23 cellular contexts compared by ENCODE assay signal in the genomic region with DNA sequence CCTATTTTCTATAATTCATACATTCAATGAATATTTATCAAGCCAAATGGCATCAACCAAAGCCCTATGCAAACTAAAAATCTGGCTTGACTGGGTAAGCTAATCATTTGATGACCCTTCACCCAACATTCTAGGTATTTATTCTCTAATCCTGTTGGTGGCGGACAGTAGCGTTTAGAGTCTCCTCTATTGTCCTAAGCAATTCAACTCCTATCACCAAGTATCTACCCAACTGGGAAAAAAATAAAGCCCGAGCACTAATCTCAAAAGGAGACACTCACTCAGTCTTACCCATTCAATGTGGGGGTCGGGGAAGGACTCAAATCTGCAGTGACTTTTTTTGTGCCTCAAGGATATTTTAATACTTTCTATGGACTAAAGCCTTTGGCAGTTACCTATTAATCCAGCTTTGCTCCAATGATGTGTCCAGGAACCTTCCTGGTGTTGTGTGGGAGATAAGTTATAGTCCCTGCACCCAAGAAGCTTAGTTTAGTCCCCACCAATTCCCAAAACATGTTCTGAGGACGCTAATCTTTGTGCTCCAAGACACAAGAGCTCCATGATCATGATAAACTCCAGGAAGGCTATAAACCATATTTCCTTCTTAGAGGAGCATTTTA. TPM values are rescaled to one million over a fixed set of nuclear protein-coding genes. Genes with fewer than 3 reads are reported as not detected.
DNase-seq lines count a peak whose midpoint lies in the region; ATAC-seq and TF ChIP-seq lines count a peak whose summit lies in the region.
"Had no signal": no experiment of that assay in that cellular context is flagged by ENCODE, and none has a peak within 500 bp of the region (broad histone marks: within the 10 kb centered on the region; RNA-seq: fewer than 3 reads in every experiment).

No MANE protein-coding gene starts in this region.

- H3K9me3 Mint-ChIP-seq in stimulated activated naive B cell treated with anti-CD40 and anti-IgM and Interleukin-4, amounts not matched to agents 10 μg/mL and 1 μg/mL and 100 μg/mL, for 72 hours = no peaks in the 10 kb centered on the region
- H3K9me3 Mint-ChIP-seq: CD4-positive, CD25-positive, alpha-beta regulatory T cell; WTC11 had no signal

- no peak overlapping the region for H2BK120ac ChIP-seq in mesenchymal stem cell (ENCODE audit: low read depth, low read length)

- peak overlapping the region in 1 of 2 experiments; percentile 28 for H3K4ac ChIP-seq in mesenchymal stem cell (ENCODE audit: low read depth in 1 of 2, low read length in 2 of 2)

- no peak overlapping the region for H3K23ac ChIP-seq in mesenchymal stem cell (ENCODE audit: low read length in 2 of 2)

- H3K79me1 ChIP-seq in mesenchymal stem cell (replicated peaks; ENCODE audit: low read length, poor library complexity, severe bottlenecking) = peaks cover 2% of the 10 kb centered on the region

- H3K27ac ChIP-seq in GM23248 (peak overlapping the region; percentile 94), OCI-LY1 (ENCODE audit: low read depth, low read length, poor library complexity, severe bottlenecking) (peak overlapping the region; percentile 96), mesenchymal stem cell (ENCODE audit: low read length, poor library complexity, severe bottlenecking) (no peak overlapping the region)
- H3K27ac ChIP-seq: colonic mucosa, left lung had no signal

- H3F3A ChIP-seq in GM23248 (ENCODE audit: insufficient read depth) = peaks cover 72% of the 10 kb centered on the region
- H3F3A ChIP-seq in OCI-LY1 (ENCODE audit: insufficient read depth, low read length) = 0 out of 2 replicates have a peak, but pooled peaks cover 5% of the 10 kb centered on the region

- no peak for TF ChIP-seq CTCF in OCI-LY1 (IDR thresholded peaks at IDR 0.05; ENCODE audit: low read length)

- H2BK5ac ChIP-seq in mesenchymal stem cell (ENCODE audit: low read depth, low read length, poor library complexity, severe bottlenecking) = no peak overlapping the region

- peak overlapping the region in 1 of 2 experiments; percentile 34 for H3K18ac ChIP-seq in mesenchymal stem cell (ENCODE audit: low read depth in 1 of 2, low read length in 2 of 2)

- H3K4me3 ChIP-seq in GM23248 (no peak overlapping the region), OCI-LY1 (ENCODE audit: low read depth, low read length, poor library complexity, severe bottlenecking) (no peak overlapping the region), mesenchymal stem cell (ENCODE audit: insufficient read depth in 1 of 2, low read depth in 1 of 2, low read length in 2 of 2) (no peak overlapping the region)
- H3K4me3 ChIP-seq: colonic mucosa, gastrocnemius medialis, left lung had no signal

- no peak overlapping the region for H3K14ac ChIP-seq in mesenchymal stem cell (ENCODE audit: low read length in 2 of 2)

- H3K4me2 ChIP-seq in GM23248 (ENCODE audit: unreplicated experiment) (no peak overlapping the region), OCI-LY1 (ENCODE audit: low read length) (peak overlapping the region; percentile 25; the same call in 1 of the 2 replicates), mesenchymal stem cell (ENCODE audit: low read length, poor library complexity, severe bottlenecking) (no peak overlapping the region)

- 78 to 85% methylated on average over 5 of the region's 5 CpGs for WGBS in GM23248 (ENCODE audit: low coverage in 1 of 2, low lambda C conversion rate in 2 of 2, missing lambda C conversion rate in 2 of 2), 2 experiments
- 84% methylated on average over 5 of the region's 5 CpGs for WGBS in mesenchymal stem cell

- H4K20me1 ChIP-seq in GM23248 (ENCODE audit: insufficient read depth) (no peaks in the 10 kb centered on the region), OCI-LY1 (ENCODE audit: insufficient read depth, low read length) (no peaks in the 10 kb centered on the region)

- peak overlapping the region; percentile 80 for H2AK5ac ChIP-seq in mesenchymal stem cell (ENCODE audit: low read length, severe bottlenecking)

- H2BK12ac ChIP-seq in mesenchymal stem cell (ENCODE audit: low read length in 2 of 2) = no peak overlapping the region

- DNase-seq in GM23248 = no peak
- no peak for DNase-seq in mesenchymal stem cell
- DNase-seq in stimulated activated naive B cell treated with anti-CD40 and anti-IgM and Interleukin-4, amounts not matched to agents 10 μg/mL and 1 μg/mL and 100 μg/mL, for 72 hours = no peak
- no peak for DNase-seq in hepatic stellate cell (ENCODE audit: low spot score)
- DNase-seq in activated CD4-positive, CD25-positive, alpha-beta regulatory T cell (lab: John Stamatoyannopoulos, UW) = no peak
- DNase-seq: activated CD8-positive, alpha-beta memory T cell treated with anti-CD3 and anti-CD28 coated beads, Interleukin-2, amount 50 U/mL, for 4 hours; activated naive CD4-positive, alpha-beta T cell treated with anti-CD3 and anti-CD28 coated beads, Interleukin-2, amount 50 U/mL, for 16 hours; amygdala; CD4-positive, CD25-positive, alpha-beta regulatory T cell; colonic mucosa; DMS153; effector memory CD4-positive, alpha-beta T cell; gastrocnemius medialis; GDM1; GOT3; hippocampal formation; left lung; NCI-H2227 treated with DMSO at 0.1 percent for 48 hours; NCI-H69; T-helper 9 cell had no signal

- H3K4me1 ChIP-seq in GM23248 (ENCODE audit: insufficient read depth) = peaks cover 78% of the 10 kb centered on the region
- H3K4me1 ChIP-seq in OCI-LY1 (ENCODE audit: insufficient read depth, low read length, severe bottlenecking) = peaks cover 99% of the 10 kb centered on the region
- peaks cover 24% of the 10 kb centered on the region for H3K4me1 ChIP-seq in mesenchymal stem cell (ENCODE audit: control insufficient read depth, insufficient read depth, low read depth, low read length)

- no peaks in the 10 kb centered on the region for H3K9me2 ChIP-seq in GM23248 (ENCODE audit: insufficient read depth)
- H3K9me2 ChIP-seq in OCI-LY1 (ENCODE audit: low read depth, low read length) = no peaks in the 10 kb centered on the region

- H2BK15ac ChIP-seq in mesenchymal stem cell (ENCODE audit: low read depth, poor library complexity, severe bottlenecking) = no peak overlapping the region

- ATAC-seq in stimulated activated naive B cell treated with anti-CD40 and anti-IgM and Interleukin-4, amounts not matched to agents 10 μg/mL and 1 μg/mL and 100 μg/mL, for 72 hours (replicated peaks) = no peak
- ATAC-seq in GM21786 (IDR thresholded peaks at IDR 0.05; ENCODE audit: unreplicated experiment) = no peak
- ATAC-seq: gastrocnemius medialis, left lung, WTC11 had no signal

- H3K9ac ChIP-seq in GM23248 (no peak overlapping the region), OCI-LY1 (ENCODE audit: low read length) (no peak overlapping the region; the same call in 1 of the 2 replicates), mesenchymal stem cell (ENCODE audit: low read length) (peak overlapping the region; percentile 55)

- H3K79me2 ChIP-seq in GM23248 (ENCODE audit: insufficient read depth) = peaks cover 92% of the 10 kb centered on the region
- H3K79me2 ChIP-seq in OCI-LY1 (ENCODE audit: insufficient read depth, low read length) = peaks cover 19% of the 10 kb centered on the region

- H3K36me3 Mint-ChIP-seq in stimulated activated naive B cell treated with anti-CD40 and anti-IgM and Interleukin-4, amounts not matched to agents 10 μg/mL and 1 μg/mL and 100 μg/mL, for 72 hours = peaks cover 0 to 12% of the 10 kb centered on the region in 2 donors
- H3K36me3 Mint-ChIP-seq: CD4-positive, CD25-positive, alpha-beta regulatory T cell; WTC11 had no signal

- H3K4me1 Mint-ChIP-seq in stimulated activated naive B cell treated with anti-CD40 and anti-IgM and Interleukin-4, amounts not matched to agents 10 μg/mL and 1 μg/mL and 100 μg/mL, for 72 hours = peaks cover 32 to 81% of the 10 kb centered on the region in 2 donors

- in situ Hi-C loops in GM23248 (cut with MboI) = no loop called here

- H3K27me3 ChIP-seq in GM23248 (replicated peaks; ENCODE audit: insufficient read depth) (no peaks in the 10 kb centered on the region), OCI-LY1 (ENCODE audit: insufficient read depth, low read length) (no peaks in the 10 kb centered on the region), mesenchymal stem cell (ENCODE audit: control insufficient read depth in 1 of 2, insufficient read depth in 1 of 2, low read length in 2 of 2) (no peaks in the 10 kb centered on the region)
- H3K27me3 ChIP-seq: colonic mucosa, gastrocnemius medialis, left lung had no signal

- H3K27ac Mint-ChIP-seq in stimulated activated naive B cell treated with anti-CD40 and anti-IgM and Interleukin-4, amounts not matched to agents 10 μg/mL and 1 μg/mL and 100 μg/mL, for 72 hours = peak overlapping the region; percentile 51
- H3K27ac Mint-ChIP-seq: CD4-positive, CD25-positive, alpha-beta regulatory T cell had no signal

- no peaks in the 10 kb centered on the region for H3K27me3 Mint-ChIP-seq in stimulated activated naive B cell treated with anti-CD40 and anti-IgM and Interleukin-4, amounts not matched to agents 10 μg/mL and 1 μg/mL and 100 μg/mL, for 72 hours
- H3K27me3 Mint-ChIP-seq: CD4-positive, CD25-positive, alpha-beta regulatory T cell had no signal

- no peak overlapping the region for H4K91ac ChIP-seq in mesenchymal stem cell (ENCODE audit: low read length)

- H3K4me3 Mint-ChIP-seq in stimulated activated naive B cell treated with anti-CD40 and anti-IgM and Interleukin-4, amounts not matched to agents 10 μg/mL and 1 μg/mL and 100 μg/mL, for 72 hours = no peak overlapping the region
- H3K4me3 Mint-ChIP-seq: CD4-positive, CD25-positive, alpha-beta regulatory T cell; WTC11 had no signal

- H2AFZ ChIP-seq in GM23248 = no peak overlapping the region
- no peak overlapping the region for H2AFZ ChIP-seq in OCI-LY1 (ENCODE audit: low read length)
- no peak overlapping the region for H2AFZ ChIP-seq in mesenchymal stem cell (ENCODE audit: low read depth, low read length)

- no peaks in the 10 kb centered on the region for H3K36me3 ChIP-seq in GM23248 (ENCODE audit: low read depth)
- H3K36me3 ChIP-seq in OCI-LY1 (ENCODE audit: insufficient read depth, low read length) = no peaks in the 10 kb centered on the region
- H3K36me3 ChIP-seq in mesenchymal stem cell (ENCODE audit: control insufficient read depth in 1 of 2, insufficient read depth in 2 of 2, low read depth in 1 of 2, low read length in 2 of 2) = peaks cover 0 to under 1% of the 10 kb centered on the region in 2 experiments
- H3K36me3 ChIP-seq: colonic mucosa, gastrocnemius medialis, left lung had no signal

- H4K8ac ChIP-seq in mesenchymal stem cell (ENCODE audit: low read length) = no peak overlapping the region

- H3K9me3 ChIP-seq in GM23248 (ENCODE audit: low read depth) = no peaks in the 10 kb centered on the region
- H3K9me3 ChIP-seq in OCI-LY1 (ENCODE audit: low read length) = no peaks in the 10 kb centered on the region
- H3K9me3 ChIP-seq in mesenchymal stem cell (ENCODE audit: control insufficient read depth, low read length) = no peaks in the 10 kb centered on the region
- H3K9me3 ChIP-seq: colonic mucosa, gastrocnemius medialis, left lung had no signal

RNA-seq across cellular contexts. Expression of a gene that starts 30.6 kb away (rescaled TPM):
- 18.5 and 22.4 TPM in 2 replicates for total RNA-seq in GM23248 (2014; rRNA removed; shearing (Covaris generic))
- 12.4 and 12.6 TPM in 2 replicates for polyA plus RNA-seq in GM23248 (2016; fragmentation: Nextera tagmentation; extraction: Ambion mirVana)
- polyA plus RNA-seq in mesenchymal stem cell (2013, experiment 1 of 2) = 15.3 TPM
- polyA plus RNA-seq in mesenchymal stem cell (2013, experiment 2 of 2) = 14.3 TPM
